ENCODE assay signal across 8 cellular contexts in the genomic region with DNA sequence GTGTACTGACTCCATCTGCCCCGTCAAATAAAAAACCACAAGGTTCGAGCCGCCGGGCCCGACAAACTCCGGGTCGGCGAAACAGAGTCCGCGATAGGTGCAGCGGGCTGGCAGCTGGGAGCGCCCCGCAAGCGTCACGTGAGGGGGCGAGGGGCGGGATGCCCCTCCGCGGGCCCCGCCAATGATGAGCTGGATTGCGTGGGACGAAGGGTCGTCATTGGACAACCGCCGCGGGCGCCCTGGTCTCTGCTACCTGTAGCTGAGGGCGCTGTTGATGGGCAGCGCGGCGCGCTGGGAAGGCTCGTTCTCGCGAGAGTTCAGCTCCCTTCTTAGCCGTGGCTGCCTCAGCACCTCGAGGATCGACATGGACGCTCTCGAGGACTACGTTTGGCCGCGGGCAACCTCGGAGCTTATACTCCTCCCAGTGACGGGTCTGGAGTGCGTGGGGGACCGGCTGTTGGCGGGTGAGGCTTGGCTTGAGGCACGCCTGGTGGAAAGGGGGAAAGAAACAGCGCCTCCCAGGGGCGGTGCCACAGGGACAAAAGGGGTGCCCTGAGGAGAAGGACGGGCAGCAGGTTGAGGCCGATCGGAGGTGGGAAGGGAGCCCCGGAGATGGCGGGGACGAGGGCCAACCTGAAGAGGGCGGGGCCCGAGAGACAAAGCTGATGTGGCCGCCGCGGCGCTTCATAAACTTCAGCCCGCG.
DNase-seq lines count a peak whose midpoint lies in the region; ATAC-seq and FAIRE-seq lines count a peak whose summit lies in the region.

A gene with protein sequence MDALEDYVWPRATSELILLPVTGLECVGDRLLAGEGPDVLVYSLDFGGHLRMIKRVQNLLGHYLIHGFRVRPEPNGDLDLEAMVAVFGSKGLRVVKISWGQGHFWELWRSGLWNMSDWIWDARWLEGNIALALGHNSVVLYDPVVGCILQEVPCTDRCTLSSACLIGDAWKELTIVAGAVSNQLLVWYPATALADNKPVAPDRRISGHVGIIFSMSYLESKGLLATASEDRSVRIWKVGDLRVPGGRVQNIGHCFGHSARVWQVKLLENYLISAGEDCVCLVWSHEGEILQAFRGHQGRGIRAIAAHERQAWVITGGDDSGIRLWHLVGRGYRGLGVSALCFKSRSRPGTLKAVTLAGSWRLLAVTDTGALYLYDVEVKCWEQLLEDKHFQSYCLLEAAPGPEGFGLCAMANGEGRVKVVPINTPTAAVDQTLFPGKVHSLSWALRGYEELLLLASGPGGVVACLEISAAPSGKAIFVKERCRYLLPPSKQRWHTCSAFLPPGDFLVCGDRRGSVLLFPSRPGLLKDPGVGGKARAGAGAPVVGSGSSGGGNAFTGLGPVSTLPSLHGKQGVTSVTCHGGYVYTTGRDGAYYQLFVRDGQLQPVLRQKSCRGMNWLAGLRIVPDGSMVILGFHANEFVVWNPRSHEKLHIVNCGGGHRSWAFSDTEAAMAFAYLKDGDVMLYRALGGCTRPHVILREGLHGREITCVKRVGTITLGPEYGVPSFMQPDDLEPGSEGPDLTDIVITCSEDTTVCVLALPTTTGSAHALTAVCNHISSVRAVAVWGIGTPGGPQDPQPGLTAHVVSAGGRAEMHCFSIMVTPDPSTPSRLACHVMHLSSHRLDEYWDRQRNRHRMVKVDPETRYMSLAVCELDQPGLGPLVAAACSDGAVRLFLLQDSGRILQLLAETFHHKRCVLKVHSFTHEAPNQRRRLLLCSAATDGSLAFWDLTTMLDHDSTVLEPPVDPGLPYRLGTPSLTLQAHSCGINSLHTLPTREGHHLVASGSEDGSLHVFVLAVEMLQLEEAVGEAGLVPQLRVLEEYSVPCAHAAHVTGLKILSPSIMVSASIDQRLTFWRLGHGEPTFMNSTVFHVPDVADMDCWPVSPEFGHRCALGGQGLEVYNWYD (plus strand): TSS at position 324 of the 703 bp plus-strand sequence. CDS start 41 bp downstream, at position 365.

- peak within 1 kb of the TSS; percentile 87 for H3K4me3 ChIP-seq in BLaER1

- peak; percentile 73 for ATAC-seq in HG03457 (IDR thresholded peaks at IDR 0.05; ENCODE audit: unreplicated experiment)

- H3K36me3 ChIP-seq in BLaER1: peaks cover 42% of the 10 kb centered on the region

- peak within 1 kb of the TSS; percentile 97 for H3K4me2 ChIP-seq in BLaER1

- H3K9ac ChIP-seq in BLaER1: peak within 1 kb of the TSS; percentile 98

- FAIRE-seq in GM19239 (lab: Jason Lieb, UNC): peak; percentile 97

- peaks cover 44% of the 10 kb centered on the region for H4K20me1 ChIP-seq in BLaER1

- no peaks in the 10 kb centered on the region for H3K27me3 ChIP-seq in BLaER1

- H3K4me1 ChIP-seq in BLaER1: peaks cover 32% of the 10 kb centered on the region

- DNase-seq in GM19239 (ENCODE audit: insufficient read length, low spot score): peak; percentile 95
- peak; percentile 94 to 97 for DNase-seq in NCI-H524 (lab: John Stamatoyannopoulos, UW)
- peak; percentile 96 to 97 for DNase-seq in activated CD4-positive, alpha-beta T cell treated with anti-CD3 and anti-CD28 coated beads for 4 hours
- peak; percentile 98 for DNase-seq in kidney tubule cell (ENCODE audit: low spot score)
- DNase-seq in stimulated activated CD4-positive, alpha-beta T cell treated with anti-CD3 and anti-CD28 coated beads, Interleukin-1b, Interleukin-23, amount 100 ng/mL, for 24 hours (ENCODE audit: low read depth in 4 of 4, low spot score in 1 of 4): peak; percentile 89 to 98 (median 95)

- no peaks in the 10 kb centered on the region for H3K9me3 ChIP-seq in BLaER1

- H3K27ac ChIP-seq in BLaER1 (peak within 1 kb of the TSS; percentile 99), cingulate gyrus (ENCODE audit: low read depth, low read length) (peak within 1 kb of the TSS; percentile 98)

Comparison
In these comparisons a context has a peak if more than half of its experiments do, and no peak if none do; other contexts are left out.
1. Peak in every context shown above with its lines: DNase-seq, ATAC-seq, H3K4me3 ChIP-seq and H3K27ac ChIP-seq.